In the genomic region with DNA sequence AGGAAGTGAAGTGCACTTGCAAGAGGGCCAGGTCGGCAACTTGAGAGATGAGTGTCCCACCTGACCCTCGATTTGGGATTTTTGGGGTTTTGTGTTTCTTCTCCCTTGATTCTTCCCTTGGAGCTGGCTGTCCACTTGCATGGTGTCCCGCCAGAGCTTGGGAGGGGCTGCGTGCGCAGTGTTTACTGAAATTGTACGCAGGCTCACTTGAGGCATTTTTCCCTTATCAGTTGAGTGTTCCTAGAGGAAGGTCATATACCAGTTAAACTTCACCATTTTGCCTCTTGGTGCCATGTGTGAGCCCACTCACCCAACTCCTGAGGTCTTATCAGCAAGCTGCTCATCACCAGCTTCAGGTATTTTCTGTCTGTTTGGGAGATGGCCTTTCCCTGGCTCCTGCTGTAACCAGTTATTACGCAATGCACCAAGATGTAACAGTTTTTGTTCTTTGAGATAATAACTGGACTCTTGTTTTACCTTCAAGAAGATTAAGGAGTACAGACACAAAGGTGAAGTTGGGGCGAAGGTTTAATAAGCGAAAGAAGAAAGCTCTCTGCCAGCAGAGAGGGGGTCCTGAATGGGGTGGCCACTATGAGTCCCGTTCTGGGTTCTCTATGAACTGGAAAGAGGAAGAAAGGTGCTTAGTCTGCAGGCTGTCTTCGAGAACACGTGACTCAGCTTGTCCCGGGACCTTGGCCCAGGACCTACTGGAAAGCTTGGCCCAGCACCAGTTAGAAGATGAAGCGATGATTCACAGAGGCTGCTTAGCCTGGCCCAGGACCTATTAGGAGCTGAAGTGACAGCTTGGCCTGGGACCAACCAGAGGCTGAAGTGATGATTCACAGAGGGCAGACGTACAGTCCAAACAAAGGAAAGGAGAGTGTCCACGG, we compare ENCODE assay signal across 9 cellular contexts. TPM values are rescaled to one million over a fixed set of nuclear protein-coding genes. Genes with fewer than 3 reads are reported as not detected.
A peak's percentile ranks its signal among the peaks of the same experiment; 100 is the strongest.
DNase-seq lines count a peak whose midpoint lies in the region; ATAC-seq and TF ChIP-seq lines count a peak whose summit lies in the region.
"Had no signal": no experiment of that assay in that cellular context is flagged by ENCODE, and none has a peak within 500 bp of the region (broad histone marks: within the 10 kb centered on the region; RNA-seq: fewer than 3 reads in every experiment).

No MANE protein-coding gene starts in this region.

- H3K36me3 ChIP-seq in gastroesophageal sphincter, result no peaks in the 10 kb centered on the region
- no peaks in the 10 kb centered on the region for H3K36me3 ChIP-seq in sigmoid colon
- no peaks in the 10 kb centered on the region for H3K36me3 ChIP-seq in Caco-2 (ENCODE audit: control insufficient read depth, insufficient read depth, low read length)
- no peaks in the 10 kb centered on the region for H3K36me3 ChIP-seq in suprapubic skin
- H3K36me3 ChIP-seq in neural progenitor cell, result no peaks in the 10 kb centered on the region

- H3F3A ChIP-seq in neural progenitor cell (ENCODE audit: low read depth), result peaks cover 5% of the 10 kb centered on the region

- no peaks in the 10 kb centered on the region for H4K20me1 ChIP-seq in neural progenitor cell (ENCODE audit: low read depth)

- peaks cover 0 to 47% (median 0%) of the 10 kb centered on the region in 3 donors for H3K9me3 ChIP-seq in gastroesophageal sphincter
- H3K9me3 ChIP-seq in sigmoid colon, result peaks cover 0 to 13% (median 4%) of the 10 kb centered on the region in 4 donors
- no peaks in the 10 kb centered on the region for H3K9me3 ChIP-seq in Caco-2
- peaks cover 16% of the 10 kb centered on the region for H3K9me3 ChIP-seq in suprapubic skin
- no peaks in the 10 kb centered on the region for H3K9me3 ChIP-seq in neural progenitor cell (ENCODE audit: low read depth)

- DNase-seq in ELR (ENCODE audit: low read depth) (peak; percentile 96), T1000 (lab: John Stamatoyannopoulos, UW) (peak; percentile 66), sigmoid colon (peak; percentile 97), type B pancreatic cell (ENCODE audit: extremely low spot score, unreplicated experiment) (no peak), Caco-2 (no peak), suprapubic skin (ENCODE audit: low spot score in 2 of 2) (no peak), neural progenitor cell (ENCODE audit: low spot score) (no peak)
- DNase-seq: glutamatergic neuron had no signal

- intact Hi-C loops in sigmoid colon (cut with DNase I) (loop anchor here (1.0 kb wide), 2 partner anchors 21 to 23 kb away; no protein-coding TSS in a partner anchor), Caco-2 (cut with micrococcal nuclease; ENCODE audit: unreplicated experiment) (no loop called here)

- no peaks in the 10 kb centered on the region for H3K27me3 Mint-ChIP-seq in type B pancreatic cell
- no peaks in the 10 kb centered on the region for H3K27me3 Mint-ChIP-seq in Caco-2 (ENCODE audit: insufficient read depth, unreplicated experiment)
- H3K27me3 Mint-ChIP-seq in neural progenitor cell (ENCODE audit: insufficient read depth, low read depth), result peaks cover 7% of the 10 kb centered on the region

- H3K27me3 ChIP-seq in gastroesophageal sphincter (no peaks in the 10 kb centered on the region), sigmoid colon (no peaks in the 10 kb centered on the region), Caco-2 (replicated peaks; ENCODE audit: control insufficient read depth, insufficient read depth, low read length) (no peaks in the 10 kb centered on the region), suprapubic skin (no peaks in the 10 kb centered on the region), neural progenitor cell (no peaks in the 10 kb centered on the region)

- ATAC-seq in gastroesophageal sphincter, result peak; percentile 99

- no peak for TF ChIP-seq EP300 in gastroesophageal sphincter (IDR thresholded peaks at IDR 0.05)
- peak; percentile 32 to 89 (median 51) for TF ChIP-seq EP300 in sigmoid colon (IDR thresholded peaks at IDR 0.05)
- no peak for TF ChIP-seq EP300 in suprapubic skin (IDR thresholded peaks at IDR 0.05)

- H3K4me2 ChIP-seq in neural progenitor cell, result no peak overlapping the region

- TF ChIP-seq POLR2A in gastroesophageal sphincter (IDR thresholded peaks at IDR 0.05), result no peak
- no peak for TF ChIP-seq POLR2A in sigmoid colon (IDR thresholded peaks at IDR 0.05)
- no peak for TF ChIP-seq POLR2A in suprapubic skin (IDR thresholded peaks at IDR 0.05)

- no peak for TF ChIP-seq CTCF in gastroesophageal sphincter (IDR thresholded peaks at IDR 0.05)
- TF ChIP-seq CTCF in sigmoid colon (IDR thresholded peaks at IDR 0.05), result no peak
- TF ChIP-seq CTCF in type B pancreatic cell (conservative IDR thresholded peaks at IDR 0.05), result no peak
- TF ChIP-seq CTCF in Caco-2 (IDR thresholded peaks at IDR 0.05; ENCODE audit: insufficient read depth in 1 of 2, low read depth in 1 of 2, low read length in 1 of 2, severe bottlenecking in 1 of 2, unreplicated experiment in 1 of 2), result no peak
- TF ChIP-seq CTCF in suprapubic skin (IDR thresholded peaks at IDR 0.05), result no peak
- no peak for TF ChIP-seq CTCF in neural progenitor cell (IDR thresholded peaks at IDR 0.05)

- H3K4me3 ChIP-seq in gastroesophageal sphincter (no peak overlapping the region), sigmoid colon (peak overlapping the region in 1 of 4 donors; percentile 7), Caco-2 (ENCODE audit: low read depth, low read length) (no peak overlapping the region), suprapubic skin (no peak overlapping the region), neural progenitor cell (no peak overlapping the region)

- 64 to 71% methylated on average over 5 to 10 of the region's 16 CpGs for WGBS in gastroesophageal sphincter (ENCODE audit: low coverage in 1 of 2), 2 donors
- 84 to 92% methylated on average over 16 of the region's 16 CpGs for WGBS in sigmoid colon, 2 donors
- WGBS in suprapubic skin, result 81% methylated on average over 16 of the region's 16 CpGs

- H3K4me3 Mint-ChIP-seq in type B pancreatic cell, result no peak overlapping the region
- H3K4me3 Mint-ChIP-seq in Caco-2 (ENCODE audit: unreplicated experiment), result no peak overlapping the region
- H3K4me3 Mint-ChIP-seq in neural progenitor cell, result no peak overlapping the region

- POLR2A ChIA-PET in Caco-2 (lab: Charles Lee), result no interaction called here

- CTCF ChIA-PET in Caco-2 (lab: Charles Lee), result interaction anchor here (0.5 kb wide), 1 partner anchor 124 kb away, joined by 3 read pairs; no protein-coding TSS in a partner anchor

- H3K9ac ChIP-seq in neural progenitor cell, result no peak overlapping the region

- H3K27ac Mint-ChIP-seq in type B pancreatic cell, result no peak overlapping the region
- no peak overlapping the region for H3K27ac Mint-ChIP-seq in Caco-2 (ENCODE audit: unreplicated experiment)
- H3K27ac Mint-ChIP-seq in neural progenitor cell, result no peak overlapping the region

- H3K4me1 ChIP-seq in gastroesophageal sphincter (peaks cover 0 to 19% (median 0%) of the 10 kb centered on the region in 3 donors), sigmoid colon (peaks cover 0 to 20% (median 16%) of the 10 kb centered on the region in 4 donors), Caco-2 (no peaks in the 10 kb centered on the region), suprapubic skin (peaks cover 4% of the 10 kb centered on the region), neural progenitor cell (peaks cover 7% of the 10 kb centered on the region)

- no peak overlapping the region for H2AFZ ChIP-seq in neural progenitor cell (replicated peaks)

- no TSS peak for BruUV-seq in Caco-2 (replicated peaks; lab: Mats Ljungman, UMichigan)

- H3K27ac ChIP-seq in gastroesophageal sphincter (peak overlapping the region; percentile 62 to 84 (median 80)), sigmoid colon (peak overlapping the region; percentile 79 to 89 (median 82)), suprapubic skin (no peak overlapping the region), neural progenitor cell (no peak overlapping the region)

- H3K4me1 Mint-ChIP-seq in type B pancreatic cell (ENCODE audit: unreplicated experiment) (no peaks in the 10 kb centered on the region), Caco-2 (ENCODE audit: low read depth, unreplicated experiment) (no peaks in the 10 kb centered on the region), neural progenitor cell (no peaks in the 10 kb centered on the region)

- H3K36me3 Mint-ChIP-seq in type B pancreatic cell, result peaks cover 5% of the 10 kb centered on the region
- no peaks in the 10 kb centered on the region for H3K36me3 Mint-ChIP-seq in Caco-2 (ENCODE audit: insufficient read depth, unreplicated experiment)
- peaks cover 12% of the 10 kb centered on the region for H3K36me3 Mint-ChIP-seq in neural progenitor cell

- H3K79me2 ChIP-seq in neural progenitor cell (ENCODE audit: low read depth), result no peaks in the 10 kb centered on the region

- H3K9me3 Mint-ChIP-seq in type B pancreatic cell, result peaks cover 9% of the 10 kb centered on the region
- no peaks in the 10 kb centered on the region for H3K9me3 Mint-ChIP-seq in Caco-2 (ENCODE audit: unreplicated experiment)
- H3K9me3 Mint-ChIP-seq in neural progenitor cell, result peaks cover 47% of the 10 kb centered on the region

RNA-seq across cellular contexts. Expression of a gene that starts 21.5 kb away (rescaled TPM):
- total RNA-seq in gastroesophageal sphincter, result 10 to 100 TPM; 20.4 to 55.3 (median 39.6) TPM
- 10 to 100 TPM; 16.9 to 32.9 (median 27.1) TPM for total RNA-seq in sigmoid colon
- 10 to 100 TPM; 72.9 to 85.3 (median 85.3) TPM for polyA plus RNA-seq in sigmoid colon
- total RNA-seq in type B pancreatic cell (ENCODE audit: low replicate concordance), result 103 and 126 TPM in 2 replicates
- total RNA-seq in Caco-2 (2022), result 80.2 and 83.3 TPM in 2 replicates
- total RNA-seq in suprapubic skin, result 10 to 100 TPM; 20.6 to 35.0 (median 24.6) TPM
- total RNA-seq in neural progenitor cell (ENCODE audit: low replicate concordance), result 44.3 and 56.4 TPM in 2 replicates

RNA-seq across cellular contexts. Expression of a gene that starts 24.3 kb away (rescaled TPM):
- 10 to 100 TPM; 27.0 to 38.8 (median 32.7) TPM for total RNA-seq in gastroesophageal sphincter
- total RNA-seq in sigmoid colon, result 10 to 100 TPM; 20.2 to 39.5 (median 28.4) TPM
- polyA plus RNA-seq in sigmoid colon, result 10 to 100 TPM in 2 of 3 donors, 1 to 10 TPM in 1; 9.0 to 21.5 (median 10.8) TPM
- total RNA-seq in type B pancreatic cell (ENCODE audit: low replicate concordance), result 17.7 and 37.8 TPM in 2 replicates
- 19.2 and 19.3 TPM in 2 replicates for total RNA-seq in Caco-2 (2022)
- 10 to 100 TPM; 40.5 to 66.1 (median 47.8) TPM for total RNA-seq in suprapubic skin
- total RNA-seq in neural progenitor cell (ENCODE audit: low replicate concordance), result 22.9 and 39.4 TPM in 2 replicates

RNA-seq across cellular contexts. Expression of a gene that starts 45.5 kb away (rescaled TPM):
- total RNA-seq in gastroesophageal sphincter (10 to 100 TPM in 3 of 4 donors, 1 to 10 TPM in 1; 3.2 to 23.8 (median 12.4) TPM), sigmoid colon (10 to 100 TPM; 15.8 to 21.0 (median 19.3) TPM), type B pancreatic cell (ENCODE audit: low replicate concordance) (9.9 and 25.0 TPM in 2 replicates), Caco-2 (2022) (25.7 and 25.9 TPM in 2 replicates), suprapubic skin (10 to 100 TPM; 25.0 to 45.7 (median 41.5) TPM), neural progenitor cell (ENCODE audit: low replicate concordance) (1.7 TPM in 1 of 2 replicates, not detected in the other)
- polyA plus RNA-seq in sigmoid colon, result 10 to 100 TPM; 37.9 to 86.5 (median 51.1) TPM

RNA-seq across cellular contexts. Expression of a gene that starts 58.5 kb away (rescaled TPM):
- total RNA-seq in gastroesophageal sphincter (10 to 100 TPM; 32.2 to 42.6 (median 35.6) TPM), sigmoid colon (10 to 100 TPM; 27.3 to 33.2 (median 32.0) TPM), type B pancreatic cell (ENCODE audit: low replicate concordance) (39.3 and 39.7 TPM in 2 replicates), Caco-2 (2022) (18.8 and 19.5 TPM in 2 replicates), suprapubic skin (10 to 100 TPM; 53.4 to 84.7 (median 79.3) TPM), neural progenitor cell (ENCODE audit: low replicate concordance) (5.8 and 22.3 TPM in 2 replicates)
- polyA plus RNA-seq in sigmoid colon, result 10 to 100 TPM; 36.0 to 59.4 (median 49.2) TPM

Comparison
In these comparisons a context has a peak if more than half of its experiments do, and no peak if none do; other contexts are left out.
1. DNase-seq: peak in ELR (single experiment), T1000 (single experiment) and sigmoid colon (single experiment); none in type B pancreatic cell (single experiment), Caco-2 (0 of 2), suprapubic skin (0 of 2) and neural progenitor cell (single experiment).
2. H3K27ac ChIP-seq: peak in gastroesophageal sphincter (4 of 4) and sigmoid colon (4 of 4); none in suprapubic skin (single experiment) and neural progenitor cell (single experiment).